1 cellular context compared by ENCODE assay signal in the genomic region with DNA sequence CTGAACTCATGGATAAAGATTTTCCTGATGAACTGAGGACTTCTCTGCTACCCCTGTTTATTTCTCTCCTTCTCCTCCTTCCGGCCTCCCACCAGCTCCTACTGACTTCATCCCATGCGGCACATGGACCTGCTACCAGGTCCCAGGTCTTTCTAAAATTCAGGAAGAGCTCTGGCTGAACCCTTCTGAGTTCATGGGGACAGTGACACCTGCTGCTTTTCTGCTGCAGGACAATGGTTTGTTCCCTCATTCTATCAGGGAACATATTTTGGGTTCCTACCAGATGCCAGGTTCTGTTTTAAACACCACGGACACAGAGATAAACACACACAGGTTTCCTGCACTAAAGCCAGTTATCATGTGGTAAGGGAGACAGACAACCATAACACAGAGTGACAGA.
TF ChIP-seq lines count a peak whose summit lies in the region.

No MANE protein-coding gene starts in this region.

TF ChIP-seq in GM23338, 12 proteins besides CTCF, POLR2A, EP300 and RAD21 (continued from another document):
- TF ChIP-seq, protein P1, sequence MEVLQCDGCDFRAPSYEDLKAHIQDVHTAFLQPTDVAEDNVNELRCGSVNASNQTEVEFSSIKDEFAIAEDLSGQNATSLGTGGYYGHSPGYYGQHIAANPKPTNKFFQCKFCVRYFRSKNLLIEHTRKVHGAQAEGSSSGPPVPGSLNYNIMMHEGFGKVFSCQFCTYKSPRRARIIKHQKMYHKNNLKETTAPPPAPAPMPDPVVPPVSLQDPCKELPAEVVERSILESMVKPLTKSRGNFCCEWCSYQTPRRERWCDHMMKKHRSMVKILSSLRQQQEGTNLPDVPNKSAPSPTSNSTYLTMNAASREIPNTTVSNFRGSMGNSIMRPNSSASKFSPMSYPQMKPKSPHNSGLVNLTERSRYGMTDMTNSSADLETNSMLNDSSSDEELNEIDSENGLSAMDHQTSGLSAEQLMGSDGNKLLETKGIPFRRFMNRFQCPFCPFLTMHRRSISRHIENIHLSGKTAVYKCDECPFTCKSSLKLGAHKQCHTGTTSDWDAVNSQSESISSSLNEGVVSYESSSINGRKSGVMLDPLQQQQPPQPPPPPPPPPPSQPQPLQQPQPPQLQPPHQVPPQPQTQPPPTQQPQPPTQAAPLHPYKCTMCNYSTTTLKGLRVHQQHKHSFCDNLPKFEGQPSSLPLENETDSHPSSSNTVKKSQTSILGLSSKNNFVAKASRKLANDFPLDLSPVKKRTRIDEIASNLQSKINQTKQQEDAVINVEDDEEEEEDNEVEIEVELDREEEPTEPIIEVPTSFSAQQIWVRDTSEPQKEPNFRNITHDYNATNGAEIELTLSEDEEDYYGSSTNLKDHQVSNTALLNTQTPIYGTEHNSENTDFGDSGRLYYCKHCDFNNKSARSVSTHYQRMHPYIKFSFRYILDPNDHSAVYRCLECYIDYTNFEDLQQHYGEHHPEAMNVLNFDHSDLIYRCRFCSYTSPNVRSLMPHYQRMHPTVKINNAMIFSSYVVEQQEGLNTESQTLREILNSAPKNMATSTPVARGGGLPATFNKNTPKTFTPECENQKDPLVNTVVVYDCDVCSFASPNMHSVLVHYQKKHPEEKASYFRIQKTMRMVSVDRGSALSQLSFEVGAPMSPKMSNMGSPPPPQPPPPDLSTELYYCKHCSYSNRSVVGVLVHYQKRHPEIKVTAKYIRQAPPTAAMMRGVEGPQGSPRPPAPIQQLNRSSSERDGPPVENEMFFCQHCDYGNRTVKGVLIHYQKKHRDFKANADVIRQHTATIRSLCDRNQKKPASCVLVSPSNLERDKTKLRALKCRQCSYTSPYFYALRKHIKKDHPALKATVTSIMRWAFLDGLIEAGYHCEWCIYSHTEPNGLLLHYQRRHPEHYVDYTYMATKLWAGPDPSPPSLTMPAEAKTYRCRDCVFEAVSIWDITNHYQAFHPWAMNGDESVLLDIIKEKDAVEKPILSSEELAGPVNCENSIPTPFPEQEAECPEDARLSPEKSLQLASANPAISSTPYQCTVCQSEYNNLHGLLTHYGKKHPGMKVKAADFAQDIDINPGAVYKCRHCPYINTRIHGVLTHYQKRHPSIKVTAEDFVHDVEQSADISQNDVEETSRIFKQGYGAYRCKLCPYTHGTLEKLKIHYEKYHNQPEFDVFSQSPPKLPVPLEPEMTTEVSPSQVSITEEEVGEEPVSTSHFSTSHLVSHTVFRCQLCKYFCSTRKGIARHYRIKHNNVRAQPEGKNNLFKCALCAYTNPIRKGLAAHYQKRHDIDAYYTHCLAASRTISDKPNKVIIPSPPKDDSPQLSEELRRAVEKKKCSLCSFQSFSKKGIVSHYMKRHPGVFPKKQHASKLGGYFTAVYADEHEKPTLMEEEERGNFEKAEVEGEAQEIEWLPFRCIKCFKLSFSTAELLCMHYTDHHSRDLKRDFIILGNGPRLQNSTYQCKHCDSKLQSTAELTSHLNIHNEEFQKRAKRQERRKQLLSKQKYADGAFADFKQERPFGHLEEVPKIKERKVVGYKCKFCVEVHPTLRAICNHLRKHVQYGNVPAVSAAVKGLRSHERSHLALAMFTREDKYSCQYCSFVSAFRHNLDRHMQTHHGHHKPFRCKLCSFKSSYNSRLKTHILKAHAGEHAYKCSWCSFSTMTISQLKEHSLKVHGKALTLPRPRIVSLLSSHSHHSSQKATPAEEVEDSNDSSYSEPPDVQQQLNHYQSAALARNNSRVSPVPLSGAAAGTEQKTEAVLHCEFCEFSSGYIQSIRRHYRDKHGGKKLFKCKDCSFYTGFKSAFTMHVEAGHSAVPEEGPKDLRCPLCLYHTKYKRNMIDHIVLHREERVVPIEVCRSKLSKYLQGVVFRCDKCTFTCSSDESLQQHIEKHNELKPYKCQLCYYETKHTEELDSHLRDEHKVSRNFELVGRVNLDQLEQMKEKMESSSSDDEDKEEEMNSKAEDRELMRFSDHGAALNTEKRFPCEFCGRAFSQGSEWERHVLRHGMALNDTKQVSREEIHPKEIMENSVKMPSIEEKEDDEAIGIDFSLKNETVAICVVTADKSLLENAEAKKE (CRISPR knock-in tag; IDR thresholded peaks at IDR 0.05): no peak
- TF ChIP-seq, protein P2, sequence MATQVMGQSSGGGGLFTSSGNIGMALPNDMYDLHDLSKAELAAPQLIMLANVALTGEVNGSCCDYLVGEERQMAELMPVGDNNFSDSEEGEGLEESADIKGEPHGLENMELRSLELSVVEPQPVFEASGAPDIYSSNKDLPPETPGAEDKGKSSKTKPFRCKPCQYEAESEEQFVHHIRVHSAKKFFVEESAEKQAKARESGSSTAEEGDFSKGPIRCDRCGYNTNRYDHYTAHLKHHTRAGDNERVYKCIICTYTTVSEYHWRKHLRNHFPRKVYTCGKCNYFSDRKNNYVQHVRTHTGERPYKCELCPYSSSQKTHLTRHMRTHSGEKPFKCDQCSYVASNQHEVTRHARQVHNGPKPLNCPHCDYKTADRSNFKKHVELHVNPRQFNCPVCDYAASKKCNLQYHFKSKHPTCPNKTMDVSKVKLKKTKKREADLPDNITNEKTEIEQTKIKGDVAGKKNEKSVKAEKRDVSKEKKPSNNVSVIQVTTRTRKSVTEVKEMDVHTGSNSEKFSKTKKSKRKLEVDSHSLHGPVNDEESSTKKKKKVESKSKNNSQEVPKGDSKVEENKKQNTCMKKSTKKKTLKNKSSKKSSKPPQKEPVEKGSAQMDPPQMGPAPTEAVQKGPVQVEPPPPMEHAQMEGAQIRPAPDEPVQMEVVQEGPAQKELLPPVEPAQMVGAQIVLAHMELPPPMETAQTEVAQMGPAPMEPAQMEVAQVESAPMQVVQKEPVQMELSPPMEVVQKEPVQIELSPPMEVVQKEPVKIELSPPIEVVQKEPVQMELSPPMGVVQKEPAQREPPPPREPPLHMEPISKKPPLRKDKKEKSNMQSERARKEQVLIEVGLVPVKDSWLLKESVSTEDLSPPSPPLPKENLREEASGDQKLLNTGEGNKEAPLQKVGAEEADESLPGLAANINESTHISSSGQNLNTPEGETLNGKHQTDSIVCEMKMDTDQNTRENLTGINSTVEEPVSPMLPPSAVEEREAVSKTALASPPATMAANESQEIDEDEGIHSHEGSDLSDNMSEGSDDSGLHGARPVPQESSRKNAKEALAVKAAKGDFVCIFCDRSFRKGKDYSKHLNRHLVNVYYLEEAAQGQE (IDR thresholded peaks at IDR 0.05; ENCODE audit: unreplicated experiment): no peak
- no peak for TF ChIP-seq ZNF331 (CRISPR knock-in tag; IDR thresholded peaks at IDR 0.05; ENCODE audit: low read depth)
